16 cellular contexts compared by ENCODE assay signal in the genomic region with DNA sequence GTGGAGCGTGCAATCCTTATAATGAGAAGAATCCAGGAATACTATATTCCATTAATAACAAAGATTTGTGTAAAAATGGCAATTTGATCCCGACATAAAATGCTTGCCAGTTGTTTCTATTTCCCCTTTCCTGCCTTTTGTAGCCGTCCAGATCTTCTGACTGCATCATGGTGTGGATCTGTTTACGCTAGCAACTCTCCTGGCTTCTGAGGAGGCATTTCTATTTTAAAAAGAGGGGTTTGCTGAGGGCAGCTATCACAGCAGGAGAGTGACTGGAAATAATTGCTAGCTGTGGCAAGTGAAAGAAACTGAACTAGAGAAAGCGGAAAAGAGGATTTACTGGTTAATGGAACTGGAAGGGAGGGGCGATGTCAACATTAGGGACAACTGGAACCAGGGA.
DNase-seq lines count a peak whose midpoint lies in the region; ATAC-seq lines count a peak whose summit lies in the region.
"Had no signal": no experiment of that assay in that cellular context is flagged by ENCODE, and none has a peak within 500 bp of the region (broad histone marks: within the 10 kb centered on the region; RNA-seq: fewer than 3 reads in every experiment).

No MANE protein-coding gene starts in this region.

- intact Hi-C loops in Right ventricle myocardium superior (cut with DNase I), result no loop called here
- intact Hi-C loops in cardiac septum (cut with DNase I), result no loop called here
- intact Hi-C loops in left ventricle myocardium superior (cut with micrococcal nuclease), result no loop called here

- H3K4me1 Mint-ChIP-seq in natural killer cell treated with Interleukin-12 subunit alpha and Interleukin-12 subunit beta and Interleukin-15 and Interleukin-18, amount 100 ng/mL, for 72 hours (ENCODE audit: low read depth in 2 of 2), result no peaks in the 10 kb centered on the region
- H3K4me1 Mint-ChIP-seq: B cell; CD4-positive, alpha-beta memory T cell had no signal

- ATAC-seq in Right ventricle myocardium superior (ENCODE audit: poor library complexity) (peak; percentile 76), left ventricle myocardium superior (peak; percentile 80), HG02852 (IDR thresholded peaks at IDR 0.05; ENCODE audit: unreplicated experiment) (no peak)
- ATAC-seq in natural killer cell treated with Interleukin-12 subunit alpha and Interleukin-12 subunit beta and Interleukin-15 and Interleukin-18, amount 100 ng/mL, for 72 hours, result no peak
- ATAC-seq: HepG2 had no signal

- H3K9me3 Mint-ChIP-seq in natural killer cell treated with Interleukin-12 subunit alpha and Interleukin-12 subunit beta and Interleukin-15 and Interleukin-18, amount 100 ng/mL, for 72 hours, result no peaks in the 10 kb centered on the region
- H3K9me3 Mint-ChIP-seq: CD4-positive, alpha-beta memory T cell; HFFc6 had no signal

- DNase-seq in Right ventricle myocardium superior, result no peak
- DNase-seq in cardiac septum (ENCODE audit: low spot score), result no peak
- DNase-seq in T1000 (lab: John Stamatoyannopoulos, UW), result peak; percentile 41
- no peak for DNase-seq in left ventricle myocardium superior
- DNase-seq in natural killer cell treated with Interleukin-12 subunit alpha and Interleukin-12 subunit beta and Interleukin-15 and Interleukin-18, amount 100 ng/mL, for 72 hours (ENCODE audit: low spot score), result no peak
- DNase-seq in midbrain (lab: John Stamatoyannopoulos, UW), result no peak
- DNase-seq: C1 segment of cervical spinal cord; CD4-positive, alpha-beta memory T cell; DMS153; DMS79 treated with DMSO at 0.1 percent for 48 hours; EL; HCEC 1CT; HFFc6 had no signal

- H3K36me3 Mint-ChIP-seq in natural killer cell treated with Interleukin-12 subunit alpha and Interleukin-12 subunit beta and Interleukin-15 and Interleukin-18, amount 100 ng/mL, for 72 hours, result no peaks in the 10 kb centered on the region
- H3K36me3 Mint-ChIP-seq: CD4-positive, alpha-beta memory T cell had no signal

- peaks cover 19 to 32% of the 10 kb centered on the region in 2 donors for H3K27me3 Mint-ChIP-seq in natural killer cell treated with Interleukin-12 subunit alpha and Interleukin-12 subunit beta and Interleukin-15 and Interleukin-18, amount 100 ng/mL, for 72 hours

- no peak overlapping the region for H3K4me3 Mint-ChIP-seq in natural killer cell treated with Interleukin-12 subunit alpha and Interleukin-12 subunit beta and Interleukin-15 and Interleukin-18, amount 100 ng/mL, for 72 hours
- H3K4me3 Mint-ChIP-seq: B cell; CD4-positive, alpha-beta memory T cell; HFFc6 had no signal

- H3K27ac Mint-ChIP-seq in natural killer cell treated with Interleukin-12 subunit alpha and Interleukin-12 subunit beta and Interleukin-15 and Interleukin-18, amount 100 ng/mL, for 72 hours, result no peak overlapping the region
- H3K27ac Mint-ChIP-seq: B cell; CD4-positive, alpha-beta memory T cell; HFFc6 had no signal

Comparison
In these comparisons a context has a peak if more than half of its experiments do, and no peak if none do; other contexts are left out.
1. ATAC-seq: peak in Right ventricle myocardium superior (single experiment) and left ventricle myocardium superior (single experiment); none in natural killer cell treated with Interleukin-12 subunit alpha and Interleukin-12 subunit beta and Interleukin-15 and Interleukin-18, amount 100 ng/mL, for 72 hours (0 of 2) and HG02852 (single experiment).